In the genomic region with DNA sequence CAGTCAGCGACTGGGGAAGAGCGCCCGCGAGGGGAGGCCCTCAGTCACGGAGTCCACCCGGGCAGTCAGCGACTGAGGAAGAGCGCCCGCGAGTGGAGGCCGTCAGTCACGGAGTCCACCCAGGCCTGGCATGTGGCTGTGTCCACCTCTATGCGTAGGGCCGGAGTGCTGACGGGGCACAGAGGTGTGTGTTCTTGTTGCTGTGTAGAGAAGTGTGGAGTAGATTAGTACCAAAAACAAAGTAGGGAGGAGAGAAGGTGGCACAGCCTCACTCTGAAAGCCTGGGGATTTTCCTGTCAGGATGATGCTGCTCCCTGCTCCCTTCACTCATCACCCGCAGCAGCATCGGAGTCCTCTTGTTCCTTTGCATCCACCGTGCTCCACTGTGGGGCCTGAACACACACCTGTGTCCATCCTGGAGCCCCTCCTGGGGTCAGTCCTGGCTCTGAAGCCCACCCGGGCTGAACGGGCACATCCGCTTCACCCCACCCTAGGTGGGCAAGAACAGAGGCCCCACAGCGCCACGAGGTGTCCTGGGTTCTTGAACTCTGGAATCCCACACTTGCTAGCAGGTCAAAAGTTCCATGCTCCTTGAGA, we compare ENCODE assay signal across 32 cellular contexts. TPM values are rescaled to one million over a fixed set of nuclear protein-coding genes. Genes with fewer than 3 reads are reported as not detected.
DNase-seq lines count a peak whose midpoint lies in the region; ATAC-seq, FAIRE-seq and TF ChIP-seq lines count a peak whose summit lies in the region.
"Had no signal": no experiment of that assay in that cellular context is flagged by ENCODE, and none has a peak within 500 bp of the region (broad histone marks: within the 10 kb centered on the region; RNA-seq: fewer than 3 reads in every experiment).

No MANE protein-coding gene starts in this region.

- H3F3A ChIP-seq in SK-N-SH (replicated peaks; ENCODE audit: insufficient read depth) = no peaks in the 10 kb centered on the region
- no peaks in the 10 kb centered on the region for H3F3A ChIP-seq in GM23338 (replicated peaks; ENCODE audit: low read depth)

- DNase-seq in SK-N-SH = peak; percentile 16
- DNase-seq in Panc1 (ENCODE audit: low read depth, low spot score) = no peak
- peak; percentile 59 for DNase-seq in kidney
- DNase-seq in spleen = peak; percentile 45
- no peak for DNase-seq in GM12891 (ENCODE audit: insufficient read length, low spot score)
- no peak for DNase-seq in GM23338 (ENCODE audit: low spot score)
- no peak for DNase-seq in activated CD8-positive, alpha-beta memory T cell treated with anti-CD3 and anti-CD28 coated beads, Interleukin-2, amount 10 ng/mL, durations not matched to agents 7 days and 5 days
- DNase-seq: activated B cell treated with CpG ODN at 0.5 μM for 24 hours; activated CD4-positive, alpha-beta T cell treated with anti-CD3 and anti-CD28 coated beads, Interleukin-2, amount 10 ng/mL, durations not matched to agents 7 days and 5 days; activated naive CD4-positive, alpha-beta T cell treated with anti-CD3 and anti-CD28 coated beads for 36 hours; activated T-cell treated with anti-CD3 and anti-CD28 coated beads, Interleukin-2, amount 50 U/mL, for 72 hours; body of pancreas; COR-L47; dermis blood vessel endothelial cell; HFFc6; immature natural killer cell; NCI-H774; SIG-M5; sigmoid colon; stimulated activated CD4-positive, alpha-beta T cell treated with anti-CD3 and anti-CD28 coated beads, Interleukin-4, amount 100 ng/mL, for 24 hours; SW 1271; transverse colon had no signal

- WGBS in SK-N-SH (ENCODE audit: low lambda C conversion rate) = 98% methylated on average over 15 of the region's 23 CpGs
- 90 to 95% (median 94%) methylated on average over 11 to 23 of the region's 23 CpGs for WGBS in spleen, 5 donors

- H3K9me3 Mint-ChIP-seq in GM23338 = no peaks in the 10 kb centered on the region; the same call in 2 of the 3 replicates
- H3K9me3 Mint-ChIP-seq in activated CD8-positive, alpha-beta memory T cell treated with anti-CD3 and anti-CD28 coated beads, Interleukin-2, amount 10 ng/mL, durations not matched to agents 7 days and 5 days (ENCODE audit: low read depth) = peaks cover 3% of the 10 kb centered on the region
- H3K9me3 Mint-ChIP-seq: activated naive CD4-positive, alpha-beta T cell treated with anti-CD3 and anti-CD28 coated beads for 36 hours; central memory CD8-positive, alpha-beta T cell had no signal

- no peaks in the 10 kb centered on the region for H3K36me3 ChIP-seq in SK-N-SH (replicated peaks in 1 of 2; ENCODE audit: control insufficient read depth in 1 of 2, insufficient read depth in 2 of 2, low read length in 1 of 2)
- no peaks in the 10 kb centered on the region; the same call in 1 of the 2 replicates for H3K36me3 ChIP-seq in Panc1 (ENCODE audit: control insufficient read depth, insufficient read depth, low read length)
- no peaks in the 10 kb centered on the region for H3K36me3 ChIP-seq in kidney (ENCODE audit: control insufficient read depth in 1 of 2, insufficient read depth in 2 of 2, low read length in 2 of 2)
- peaks cover 0 to 12% (median 0%) of the 10 kb centered on the region in 6 donors for H3K36me3 ChIP-seq in spleen
- H3K36me3 ChIP-seq in GM23338 (ENCODE audit: insufficient read depth) = no peaks in the 10 kb centered on the region
- H3K36me3 ChIP-seq: adrenal gland, sigmoid colon, transverse colon had no signal

- no peak for TF ChIP-seq POLR2A in spleen (IDR thresholded peaks at IDR 0.05)
- TF ChIP-seq POLR2A in GM12891 (IDR thresholded peaks at IDR 0.05; ENCODE audit: low read depth, low read length) = no peak

- H3K27ac Mint-ChIP-seq in GM23338 = no peak overlapping the region
- H3K27ac Mint-ChIP-seq in activated CD8-positive, alpha-beta memory T cell treated with anti-CD3 and anti-CD28 coated beads, Interleukin-2, amount 10 ng/mL, durations not matched to agents 7 days and 5 days = no peak overlapping the region
- H3K27ac Mint-ChIP-seq: activated B cell treated with CpG ODN at 0.5 μM for 24 hours; activated CD4-positive, alpha-beta T cell treated with anti-CD3 and anti-CD28 coated beads, Interleukin-2, amount 10 ng/mL, durations not matched to agents 7 days and 5 days; activated naive CD4-positive, alpha-beta T cell treated with anti-CD3 and anti-CD28 coated beads for 36 hours; activated T-cell treated with anti-CD3 and anti-CD28 coated beads, Interleukin-2, amount 50 U/mL, for 72 hours; HFFc6; IgD-negative memory B cell; immature natural killer cell had no signal

- H3K9me2 ChIP-seq in SK-N-SH (no peaks in the 10 kb centered on the region), GM23338 (ENCODE audit: insufficient read depth) (no peaks in the 10 kb centered on the region)

- H3K4me2 ChIP-seq in SK-N-SH (no peak overlapping the region), GM23338 (no peak overlapping the region)

- POLR2A ChIA-PET in SK-N-SH (lab: Yijun Ruan, JAX) = no interaction called here
- POLR2A ChIA-PET in Panc1 (lab: Charles Lee) = no interaction called here

- no peaks in the 10 kb centered on the region; the same call in 2 of the 3 replicates for H3K36me3 Mint-ChIP-seq in GM23338 (ENCODE audit: low read depth)
- H3K36me3 Mint-ChIP-seq in activated CD8-positive, alpha-beta memory T cell treated with anti-CD3 and anti-CD28 coated beads, Interleukin-2, amount 10 ng/mL, durations not matched to agents 7 days and 5 days = peaks cover 49% of the 10 kb centered on the region
- H3K36me3 Mint-ChIP-seq: IgD-negative memory B cell had no signal

- no peak for TF ChIP-seq EP300 in SK-N-SH (IDR thresholded peaks at IDR 0.05; ENCODE audit: borderline replicate concordance in 1 of 2, low read depth in 1 of 2, low read length in 1 of 2)

- no peak overlapping the region for H3K27ac ChIP-seq in SK-N-SH (ENCODE audit: low read depth in 2 of 2, low read length in 1 of 2)
- no peak overlapping the region for H3K27ac ChIP-seq in Panc1 (ENCODE audit: low read length)
- H3K27ac ChIP-seq in kidney (ENCODE audit: low read depth in 2 of 2, low read length in 2 of 2) = no peak overlapping the region
- H3K27ac ChIP-seq in spleen = no peak overlapping the region
- H3K27ac ChIP-seq in GM23338 (ENCODE audit: low read depth) = no peak overlapping the region
- H3K27ac ChIP-seq: 22Rv1, adrenal gland, body of pancreas, C4-2B, sigmoid colon, transverse colon had no signal

- no peaks in the 10 kb centered on the region; the same call in 2 of the 3 replicates for H3K4me1 Mint-ChIP-seq in GM23338
- peaks cover 3% of the 10 kb centered on the region for H3K4me1 Mint-ChIP-seq in activated CD8-positive, alpha-beta memory T cell treated with anti-CD3 and anti-CD28 coated beads, Interleukin-2, amount 10 ng/mL, durations not matched to agents 7 days and 5 days
- H3K4me1 Mint-ChIP-seq: activated B cell treated with CpG ODN at 0.5 μM for 24 hours; central memory CD8-positive, alpha-beta T cell; IgD-negative memory B cell; immature natural killer cell had no signal

- in situ Hi-C loops in Panc1 (cut with HindIII; ENCODE audit: low pct_unique_long_range_greater_than_20kb, low sequenced_read_pairs) = no loop called here

- ATAC-seq in SK-N-SH treated with all-trans-retinoic acid at 6 μM for 48 hours = no peak
- peak; percentile 63 for ATAC-seq in Panc1
- ATAC-seq in GM23338 = no peak
- no peak for ATAC-seq in activated CD8-positive, alpha-beta memory T cell treated with anti-CD3 and anti-CD28 coated beads, Interleukin-2, amount 10 ng/mL, durations not matched to agents 7 days and 5 days
- ATAC-seq: activated T-cell treated with anti-CD3 and anti-CD28 coated beads, Interleukin-2, amount 50 U/mL, for 72 hours; body of pancreas; left lobe of liver had no signal

- no peak overlapping the region for H2AFZ ChIP-seq in SK-N-SH (ENCODE audit: low read depth)
- H2AFZ ChIP-seq in GM23338 = no peak overlapping the region

- H3K4me3 ChIP-seq in SK-N-SH (ENCODE audit: low read depth in 2 of 2, low read length in 1 of 2) = no peak overlapping the region
- H3K4me3 ChIP-seq in Panc1 (ENCODE audit: low read depth in 2 of 2, low read length in 2 of 2) = no peak overlapping the region
- no peak overlapping the region for H3K4me3 ChIP-seq in kidney (ENCODE audit: low read length in 2 of 2)
- peak overlapping the region in 1 of 8 donors; percentile 33 for H3K4me3 ChIP-seq in spleen
- H3K4me3 ChIP-seq in GM23338 = no peak overlapping the region
- H3K4me3 ChIP-seq: adrenal gland, body of pancreas, sigmoid colon, transverse colon had no signal

- H3K9me3 ChIP-seq in SK-N-SH (no peaks in the 10 kb centered on the region; the same call in 1 of the 2 replicates), Panc1 (ENCODE audit: control insufficient read depth, insufficient read depth, low read depth, low read length) (peaks cover 8% of the 10 kb centered on the region; the same call in 1 of the 2 replicates), kidney (ENCODE audit: control insufficient read depth in 1 of 2, low read length in 2 of 2) (peaks cover 0 to 4% of the 10 kb centered on the region in 2 donors), spleen (peaks cover 0 to 10% (median 6%) of the 10 kb centered on the region in 8 donors)
- H3K9me3 ChIP-seq: body of pancreas had no signal

- FAIRE-seq in kidney (lab: Jason Lieb, UNC) = no peak
- FAIRE-seq in GM12891 (lab: Jason Lieb, UNC) = no peak
- FAIRE-seq: endometrium, frontal cortex, RCC 7860 had no signal

- H3K4me3 Mint-ChIP-seq in GM23338 = no peak overlapping the region
- no peak overlapping the region for H3K4me3 Mint-ChIP-seq in activated CD8-positive, alpha-beta memory T cell treated with anti-CD3 and anti-CD28 coated beads, Interleukin-2, amount 10 ng/mL, durations not matched to agents 7 days and 5 days
- H3K4me3 Mint-ChIP-seq: activated B cell treated with CpG ODN at 0.5 μM for 24 hours; activated CD4-positive, alpha-beta T cell treated with anti-CD3 and anti-CD28 coated beads, Interleukin-2, amount 10 ng/mL, durations not matched to agents 7 days and 5 days; activated naive CD4-positive, alpha-beta T cell treated with anti-CD3 and anti-CD28 coated beads for 36 hours; activated T-cell treated with anti-CD3 and anti-CD28 coated beads, Interleukin-2, amount 50 U/mL, for 72 hours; central memory CD8-positive, alpha-beta T cell; HFFc6; IgD-negative memory B cell; immature natural killer cell had no signal

- no peaks in the 10 kb centered on the region for H3K27me3 ChIP-seq in SK-N-SH (ENCODE audit: insufficient read depth)
- no peaks in the 10 kb centered on the region for H3K27me3 ChIP-seq in Panc1 (ENCODE audit: control insufficient read depth, insufficient read depth, low read length)
- no peaks in the 10 kb centered on the region for H3K27me3 ChIP-seq in spleen (replicated peaks in 1 of 7)
- H3K27me3 ChIP-seq in GM23338 (ENCODE audit: insufficient read depth) = no peaks in the 10 kb centered on the region
- H3K27me3 ChIP-seq: adrenal gland, body of pancreas, sigmoid colon, transverse colon had no signal

- peaks cover 8% of the 10 kb centered on the region for H3K27me3 Mint-ChIP-seq in GM23338 (ENCODE audit: insufficient read depth, low read depth, poor library complexity)
- no peaks in the 10 kb centered on the region for H3K27me3 Mint-ChIP-seq in activated CD8-positive, alpha-beta memory T cell treated with anti-CD3 and anti-CD28 coated beads, Interleukin-2, amount 10 ng/mL, durations not matched to agents 7 days and 5 days
- H3K27me3 Mint-ChIP-seq: activated B cell treated with CpG ODN at 0.5 μM for 24 hours; activated CD4-positive, alpha-beta T cell treated with anti-CD3 and anti-CD28 coated beads, Interleukin-2, amount 10 ng/mL, durations not matched to agents 7 days and 5 days; IgD-negative memory B cell had no signal

- no peak overlapping the region for H3K9ac ChIP-seq in SK-N-SH
- no peak overlapping the region for H3K9ac ChIP-seq in kidney (ENCODE audit: low read length in 2 of 2)

- no TSS peak for BruUV-seq in Panc1 (replicated peaks; lab: Mats Ljungman, UMichigan)

- TF ChIP-seq CTCF in SK-N-SH (IDR thresholded peaks at IDR 0.05) = no peak
- no peak for TF ChIP-seq CTCF in Panc1 (IDR thresholded peaks at IDR 0.05)
- no peak for TF ChIP-seq CTCF in kidney (IDR thresholded peaks at IDR 0.05; ENCODE audit: borderline replicate concordance, extremely low read depth, insufficient read depth)
- no peak for TF ChIP-seq CTCF in spleen (IDR thresholded peaks at IDR 0.05 in 8 of 11, conservative IDR thresholded peaks at IDR 0.05 in 3 of 11)
- TF ChIP-seq CTCF in GM23338 (conservative IDR thresholded peaks at IDR 0.05; ENCODE audit: low read depth in 2 of 2) = no peak

- CTCF ChIA-PET in SK-N-SH (lab: Yijun Ruan, JAX) (no interaction called here), Panc1 (lab: Charles Lee) (no interaction called here)
- CTCF ChIA-PET in activated CD8-positive, alpha-beta memory T cell treated with anti-CD3 and anti-CD28 coated beads, Interleukin-2, amount 10 ng/mL, durations not matched to agents 7 days and 5 days (lab: Charles Lee) = no interaction called here

- H4K20me1 ChIP-seq in SK-N-SH (ENCODE audit: insufficient read depth) (no peaks in the 10 kb centered on the region), GM23338 (replicated peaks; ENCODE audit: insufficient read depth) (no peaks in the 10 kb centered on the region)

- H3K79me2 ChIP-seq in SK-N-SH (ENCODE audit: insufficient read depth) (no peaks in the 10 kb centered on the region), GM23338 (replicated peaks; ENCODE audit: insufficient read depth) (no peaks in the 10 kb centered on the region)

- H3K4me1 ChIP-seq in SK-N-SH (ENCODE audit: control insufficient read depth in 1 of 2, insufficient read depth in 2 of 2, low read depth in 1 of 2, low read length in 1 of 2) = no peaks in the 10 kb centered on the region
- no peaks in the 10 kb centered on the region for H3K4me1 ChIP-seq in Panc1 (ENCODE audit: control insufficient read depth, insufficient read depth, low read length)
- H3K4me1 ChIP-seq in kidney (ENCODE audit: control insufficient read depth in 1 of 2, insufficient read depth in 1 of 2, low read depth in 1 of 2, low read length in 2 of 2) = no peaks in the 10 kb centered on the region
- H3K4me1 ChIP-seq in spleen = no peaks in the 10 kb centered on the region
- H3K4me1 ChIP-seq in GM23338 (ENCODE audit: insufficient read depth) = no peaks in the 10 kb centered on the region
- H3K4me1 ChIP-seq: adrenal gland, body of pancreas, sigmoid colon, transverse colon had no signal

- intact Hi-C loops in Panc1 (cut with micrococcal nuclease; ENCODE audit: unreplicated experiment) (no loop called here), kidney (cut with DNase I) (no loop called here), spleen (cut with DNase I; ENCODE audit: low total_unique reads) (no loop called here)

- TF ChIP-seq RAD21 in SK-N-SH (IDR thresholded peaks at IDR 0.05; ENCODE audit: low read length) = no peak

RNA-seq across cellular contexts. Expression of a gene that starts 37.9 kb away (rescaled TPM):
- 0.71 and 0.99 TPM in 2 replicates for polyA plus RNA-seq in SK-N-SH (2012; rRNA removed)
- 0.40 and 0.49 TPM in 2 replicates for polyA plus RNA-seq in SK-N-SH (2012; cell fraction: cytosol; rRNA removed)
- 3.2 and 3.3 TPM in 2 replicates for polyA plus RNA-seq in SK-N-SH (2012; cell fraction: nucleus; rRNA removed)
- total RNA-seq in Panc1 (2021; ENCODE audit: unreplicated experiment) = 23.6 TPM
- polyA plus RNA-seq in Panc1 (2012; ENCODE audit: insufficient read length) = 29.3 TPM
- 1.7 TPM for total RNA-seq in kidney
- 0.71 TPM for polyA plus RNA-seq in kidney (ENCODE audit: insufficient read depth, low read depth, low replicate concordance)
- total RNA-seq in spleen = 10 to 100 TPM; 11.2 to 28.5 (median 14.0) TPM
- 1 to 10 TPM in 2 of 3 donors, under 1 TPM in 1; 0.96 to 5.4 (median 2.8) TPM for polyA plus RNA-seq in spleen
- 33.3 TPM for polyA plus RNA-seq in GM12891 (2012; ENCODE audit: low read depth, missing spikeins)
- 0.97 and 1.8 TPM in 2 replicates for total RNA-seq in GM23338 (2014; rRNA removed; shearing (Covaris generic))
- 0.27 and 0.61 TPM in 2 replicates for polyA plus RNA-seq in GM23338 (2016; fragmentation: Nextera tagmentation; extraction: Ambion mirVana)
- total RNA-seq in activated CD8-positive, alpha-beta memory T cell treated with anti-CD3 and anti-CD28 coated beads, Interleukin-2, amount 10 ng/mL, durations not matched to agents 7 days and 5 days = 10 to 100 TPM; 56.8 to 64.0 TPM

Comparison
In these comparisons a context has a peak if more than half of its experiments do, and no peak if none do; other contexts are left out.
1. DNase-seq: peak in SK-N-SH (single experiment), kidney (single experiment) and spleen (single experiment); none in Panc1 (single experiment), GM12891 (single experiment), GM23338 (single experiment) and activated CD8-positive, alpha-beta memory T cell treated with anti-CD3 and anti-CD28 coated beads, Interleukin-2, amount 10 ng/mL, durations not matched to agents 7 days and 5 days (single experiment).